8 cellular contexts compared by ENCODE assay signal in genomic region chr9:100505564-100506159, GRCh38. TPM values are rescaled to one million over a fixed set of nuclear protein-coding genes. Genes with fewer than 3 reads are reported as not detected.
DNase-seq lines count a peak whose midpoint lies in the region; ATAC-seq and TF ChIP-seq lines count a peak whose summit lies in the region.

No MANE protein-coding gene starts in this region.

- no peak overlapping the region for H3K4me3 Mint-ChIP-seq in activated T-helper 2 cell treated with anti-CD3 and anti-CD28 coated beads, Interferon-gamma antibody, Interleukin-2, Interleukin-4, amounts not matched to agents 10 μg/mL and 5 μg/mL and 100 μg/mL, durations not matched to agents 14 hours and 24 hours and 36 hours (ENCODE audit: low read depth)

- H3K9me3 ChIP-seq in Panc1 (ENCODE audit: control insufficient read depth, insufficient read depth, low read depth, low read length) (no peaks in the 10 kb centered on the region), right cardiac atrium (ENCODE audit: control insufficient read depth, low read length) (no peaks in the 10 kb centered on the region)

- no peaks in the 10 kb centered on the region for H3K4me1 ChIP-seq in Panc1 (ENCODE audit: control insufficient read depth, insufficient read depth, low read length)
- H3K4me1 ChIP-seq in right cardiac atrium (ENCODE audit: control insufficient read depth, insufficient read depth, low read length): no peaks in the 10 kb centered on the region

- POLR2A ChIA-PET in HEK293T (lab: Yijun Ruan, JAX) (no interaction called here), Panc1 (lab: Charles Lee) (no interaction called here)

- BruUV-seq in Panc1 (replicated peaks; lab: Mats Ljungman, UMichigan): no TSS peak

- WGBS in right cardiac atrium: 39% methylated on average over 4 of the region's 4 CpGs

- no peaks in the 10 kb centered on the region for H3K27me3 ChIP-seq in Panc1 (ENCODE audit: control insufficient read depth, insufficient read depth, low read length)
- no peaks in the 10 kb centered on the region for H3K27me3 ChIP-seq in right cardiac atrium (ENCODE audit: control insufficient read depth, insufficient read depth)

- peaks cover 8% of the 10 kb centered on the region for H3K27me3 Mint-ChIP-seq in activated T-helper 2 cell treated with anti-CD3 and anti-CD28 coated beads, Interferon-gamma antibody, Interleukin-2, Interleukin-4, amounts not matched to agents 10 μg/mL and 5 μg/mL and 100 μg/mL, durations not matched to agents 14 hours and 24 hours and 36 hours (ENCODE audit: low read depth)

- no peaks in the 10 kb centered on the region for H3K9me3 Mint-ChIP-seq in activated T-helper 2 cell treated with anti-CD3 and anti-CD28 coated beads, Interferon-gamma antibody, Interleukin-2, Interleukin-4, amounts not matched to agents 10 μg/mL and 5 μg/mL and 100 μg/mL, durations not matched to agents 14 hours and 24 hours and 36 hours

- no peak overlapping the region for H3K27ac Mint-ChIP-seq in activated T-helper 2 cell treated with anti-CD3 and anti-CD28 coated beads, Interferon-gamma antibody, Interleukin-2, Interleukin-4, amounts not matched to agents 10 μg/mL and 5 μg/mL and 100 μg/mL, durations not matched to agents 14 hours and 24 hours and 36 hours

- intact Hi-C loops in Panc1 (cut with micrococcal nuclease; ENCODE audit: unreplicated experiment): loop anchor here (5.0 kb wide), 1 partner anchor 87 kb away; no protein-coding TSS in a partner anchor
- intact Hi-C loops in activated T-helper 2 cell treated with anti-CD3 and anti-CD28 coated beads, Interferon-gamma antibody, Interleukin-2, Interleukin-4, amounts not matched to agents 10 μg/mL and 5 μg/mL and 100 μg/mL, durations not matched to agents 14 hours and 24 hours and 36 hours (cut with micrococcal nuclease): loop anchor here (2.0 kb wide), 1 partner anchor 89 kb away; no protein-coding TSS in a partner anchor
- intact Hi-C loops in right cardiac atrium (cut with DNase I): loop anchor here in 3 of 4 donors (5.0 to 10.0 kb wide), 3 partner anchors 79 to 92 kb away; no protein-coding TSS in a partner anchor

- H3K4me1 Mint-ChIP-seq in activated T-helper 2 cell treated with anti-CD3 and anti-CD28 coated beads, Interferon-gamma antibody, Interleukin-2, Interleukin-4, amounts not matched to agents 10 μg/mL and 5 μg/mL and 100 μg/mL, durations not matched to agents 14 hours and 24 hours and 36 hours (ENCODE audit: low read depth): no peaks in the 10 kb centered on the region

- CTCF ChIA-PET in HEK293T (lab: Yijun Ruan, JAX) (no interaction called here), Panc1 (lab: Charles Lee) (no interaction called here)

- H3K4me3 ChIP-seq in Panc1 (ENCODE audit: low read depth in 2 of 2, low read length in 2 of 2) (no peak overlapping the region), right cardiac atrium (ENCODE audit: low read length) (no peak overlapping the region)

- peak; percentile 76 for TF ChIP-seq CTCF in Panc1 (IDR thresholded peaks at IDR 0.05)

- H3K27ac ChIP-seq in Panc1 (ENCODE audit: low read length) (no peak overlapping the region), right cardiac atrium (ENCODE audit: low read length) (no peak overlapping the region)

- H3K36me3 Mint-ChIP-seq in activated T-helper 2 cell treated with anti-CD3 and anti-CD28 coated beads, Interferon-gamma antibody, Interleukin-2, Interleukin-4, amounts not matched to agents 10 μg/mL and 5 μg/mL and 100 μg/mL, durations not matched to agents 14 hours and 24 hours and 36 hours (ENCODE audit: low read depth): no peaks in the 10 kb centered on the region

- DNase-seq in NOMO-1 treated with DMSO at 0.1 percent for 48 hours (lab: John Stamatoyannopoulos, UW; ENCODE audit: unreplicated experiment) (peak; percentile 21), NOMO-1 treated with dmso at 0.1 percent for 144 hours (lab: John Stamatoyannopoulos, UW; ENCODE audit: unreplicated experiment) (no peak), HEK293T (ENCODE audit: extremely low spot score) (peak; percentile 57), Panc1 (ENCODE audit: low read depth, low spot score) (peak; percentile 12), right cardiac atrium (peak; percentile 59 to 86 (median 74)), NCI-H446 treated with DMSO at 0.1 percent for 48 hours (lab: John Stamatoyannopoulos, UW) (no peak)
- DNase-seq in activated T-helper 2 cell treated with anti-CD3 and anti-CD28 coated beads, Interferon-gamma antibody, Interleukin-2, Interleukin-4, amounts not matched to agents 10 μg/mL and 5 μg/mL and 100 μg/mL, durations not matched to agents 14 hours and 24 hours and 36 hours (ENCODE audit: low spot score): peak; percentile 42
- peak; percentile 85 for DNase-seq in stimulated activated CD4-positive, alpha-beta T cell treated with anti-CD3 and anti-CD28 coated beads, Interleukin-15, amount 100 ng/mL, for 24 hours

- no peaks in the 10 kb centered on the region for H3K36me3 ChIP-seq in Panc1 (ENCODE audit: control insufficient read depth, insufficient read depth, low read length)

- in situ Hi-C loops in Panc1 (cut with HindIII; ENCODE audit: low pct_unique_long_range_greater_than_20kb, low sequenced_read_pairs): no loop called here

- ATAC-seq in Panc1 (no peak), right cardiac atrium (no peak)

TF ChIP-seq in HEK293T, 16 proteins besides CTCF, POLR2A, EP300 and RAD21:
- TF ChIP-seq HDGF (IDR thresholded peaks at IDR 0.05; ENCODE audit: borderline replicate concordance) (no peak), PKNOX1 (IDR thresholded peaks at IDR 0.05) (peak; percentile 71)
TF ChIP-seq in HEK293T: peak in this region for 1.

RNA-seq across cellular contexts. Expression of gene TMEFF1, which starts 32.7 kb away (rescaled TPM):
- total RNA-seq in Panc1 (2021; ENCODE audit: unreplicated experiment) (2.2 TPM), right cardiac atrium (under 1 TPM in 2 of 4 donors, not detected in 2; 0.15 to 0.34 TPM)
- 0.88 TPM for polyA plus RNA-seq in Panc1 (2012; ENCODE audit: insufficient read length)
- 0.52 and 1.1 TPM in 2 replicates for total RNA-seq in activated T-helper 2 cell treated with anti-CD3 and anti-CD28 coated beads, Interferon-gamma antibody, Interleukin-2, Interleukin-4, amounts not matched to agents 10 μg/mL and 5 μg/mL and 100 μg/mL, durations not matched to agents 14 hours and 24 hours and 36 hours
- 0.02 TPM for polyA plus RNA-seq in right cardiac atrium

Comparison
In these comparisons a context has a peak if more than half of its experiments do, and no peak if none do; other contexts are left out.
1. DNase-seq: peak in NOMO-1 treated with DMSO at 0.1 percent for 48 hours (single experiment), HEK293T (single experiment), Panc1 (single experiment), activated T-helper 2 cell treated with anti-CD3 and anti-CD28 coated beads, Interferon-gamma antibody, Interleukin-2, Interleukin-4, amounts not matched to agents 10 μg/mL and 5 μg/mL and 100 μg/mL, durations not matched to agents 14 hours and 24 hours and 36 hours (single experiment), right cardiac atrium (3 of 3) and stimulated activated CD4-positive, alpha-beta T cell treated with anti-CD3 and anti-CD28 coated beads, Interleukin-15, amount 100 ng/mL, for 24 hours (single experiment); none in NOMO-1 treated with dmso at 0.1 percent for 144 hours (single experiment) and NCI-H446 treated with DMSO at 0.1 percent for 48 hours (single experiment).